In genomic region chr2:96539215-96539920, GRCh38 we compare ENCODE assay signal across 10 cellular contexts. TPM values are rescaled to one million over a fixed set of nuclear protein-coding genes. Genes with fewer than 3 reads are reported as not detected.
DNase-seq lines count a peak whose midpoint lies in the region; ATAC-seq, FAIRE-seq and TF ChIP-seq lines count a peak whose summit lies in the region.
"Had no signal": no experiment of that assay in that cellular context is flagged by ENCODE, and none has a peak within 500 bp of the region (broad histone marks: within the 10 kb centered on the region; RNA-seq: fewer than 3 reads in every experiment).

No MANE protein-coding gene starts in this region.

- peaks cover 43% of the 10 kb centered on the region for H3K36me3 Mint-ChIP-seq in activated B cell treated with CpG ODN at 0.5 μM for 24 hours (ENCODE audit: low read depth)

- DNase-seq in activated CD8-positive, alpha-beta memory T cell treated with anti-CD3 and anti-CD28 coated beads, Interleukin-2, amount 50 U/mL, for 48 hours = peak; percentile 67
- no peak for DNase-seq in activated CD8-positive, alpha-beta memory T cell treated with anti-CD3 and anti-CD28 coated beads, Interleukin-2, amount 50 U/mL, for 4 hours
- DNase-seq in activated B cell treated with CpG ODN at 0.5 μM for 24 hours = peak; percentile 16
- DNase-seq in kidney = peak; percentile 58
- DNase-seq in substantia nigra (lab: John Stamatoyannopoulos, UW) = no peak
- no peak for DNase-seq in Kasumi-1 (lab: John Stamatoyannopoulos, UW)
- DNase-seq in NCI-H2196 treated with DMSO at 0.1 percent for 48 hours (lab: John Stamatoyannopoulos, UW; ENCODE audit: unreplicated experiment) = no peak
- DNase-seq: GOT3, Karpas-422 had no signal

- no peaks in the 10 kb centered on the region for H3K36me3 ChIP-seq in kidney (ENCODE audit: control insufficient read depth in 1 of 2, insufficient read depth in 2 of 2, low read length in 2 of 2)

- CTCF ChIA-PET in activated B cell treated with CpG ODN at 0.5 μM for 24 hours (lab: Charles Lee) = interaction anchor here (0.8 to 4.4 kb wide), 5 partner anchors 11 to 262 kb away, joined by 3 to 34 read pairs (median 4); no protein-coding TSS in a partner anchor

- H3K9ac ChIP-seq in kidney (ENCODE audit: low read length in 2 of 2) = no peak overlapping the region

- peak overlapping the region; percentile 86 for H3K27ac Mint-ChIP-seq in activated B cell treated with CpG ODN at 0.5 μM for 24 hours

- TF ChIP-seq CTCF in activated B cell treated with CpG ODN at 0.5 μM for 24 hours (IDR thresholded peaks at IDR 0.05) (no peak), kidney (IDR thresholded peaks at IDR 0.05; ENCODE audit: borderline replicate concordance, extremely low read depth, insufficient read depth) (no peak)

- H3K4me3 Mint-ChIP-seq in activated B cell treated with CpG ODN at 0.5 μM for 24 hours = peak overlapping the region; percentile 91

- POLR2A ChIA-PET in activated B cell treated with CpG ODN at 0.5 μM for 24 hours (lab: Charles Lee) = interaction anchor here (0.5 to 5.6 kb wide), 7 partner anchors 11 to 394 kb away, joined by 3 to 161 read pairs (median 5); partner anchors contain the start of genes DUSP2, NCAPH and STARD7

- H3K27me3 Mint-ChIP-seq in activated B cell treated with CpG ODN at 0.5 μM for 24 hours = no peaks in the 10 kb centered on the region

- intact Hi-C loops in activated B cell treated with CpG ODN at 0.5 μM for 24 hours (cut with micrococcal nuclease) (loop anchor here (2.0 to 5.0 kb wide), 8 partner anchors 15 to 392 kb away; partner anchors contain the start of genes ANKRD39, CIAO1, DUSP2 and NCAPH), kidney (cut with DNase I) (no loop called here)

- H3K27ac ChIP-seq in kidney (ENCODE audit: low read depth in 2 of 2, low read length in 2 of 2) (no peak overlapping the region), substantia nigra (ENCODE audit: low read depth, low read length, poor library complexity, severe bottlenecking) (peak overlapping the region; percentile 83)

- ATAC-seq in activated B cell treated with CpG ODN at 0.5 μM for 24 hours (ENCODE audit: low read depth) (no peak), GM21529 (IDR thresholded peaks at IDR 0.05; ENCODE audit: unreplicated experiment) (no peak)

- no peaks in the 10 kb centered on the region for H3K9me3 ChIP-seq in kidney (ENCODE audit: control insufficient read depth in 1 of 2, low read length in 2 of 2)

- H3K4me1 Mint-ChIP-seq in activated B cell treated with CpG ODN at 0.5 μM for 24 hours = peaks cover 49% of the 10 kb centered on the region

- no peaks in the 10 kb centered on the region for H3K9me3 Mint-ChIP-seq in activated B cell treated with CpG ODN at 0.5 μM for 24 hours

- peak overlapping the region in 1 of 2 donors; percentile 80 for H3K4me3 ChIP-seq in kidney (ENCODE audit: low read length in 2 of 2)

- FAIRE-seq in kidney (lab: Jason Lieb, UNC) = no peak

- peaks cover 0 to 5% of the 10 kb centered on the region in 2 donors for H3K4me1 ChIP-seq in kidney (ENCODE audit: control insufficient read depth in 1 of 2, insufficient read depth in 1 of 2, low read depth in 1 of 2, low read length in 2 of 2)

RNA-seq across cellular contexts. Expression of gene ARID5A, which starts 2.8 kb away (rescaled TPM):
- total RNA-seq in activated B cell treated with CpG ODN at 0.5 μM for 24 hours = 73.4 and 83.5 TPM in 2 replicates
- 26.3 TPM for total RNA-seq in kidney
- polyA plus RNA-seq in kidney (ENCODE audit: insufficient read depth, low read depth, low replicate concordance) = 8.6 TPM

RNA-seq across cellular contexts. Expression of gene NEURL3, which starts 34.2 kb away (rescaled TPM):
- total RNA-seq in activated B cell treated with CpG ODN at 0.5 μM for 24 hours (not detected in 2 replicates), kidney (3.2 TPM)
- 11.1 TPM for polyA plus RNA-seq in kidney (ENCODE audit: insufficient read depth, low read depth, low replicate concordance)

Comparison
In these comparisons a context has a peak if more than half of its experiments do, and no peak if none do; other contexts are left out.
1. DNase-seq: peak in activated CD8-positive, alpha-beta memory T cell treated with anti-CD3 and anti-CD28 coated beads, Interleukin-2, amount 50 U/mL, for 48 hours (single experiment), activated B cell treated with CpG ODN at 0.5 μM for 24 hours (single experiment) and kidney (single experiment); none in activated CD8-positive, alpha-beta memory T cell treated with anti-CD3 and anti-CD28 coated beads, Interleukin-2, amount 50 U/mL, for 4 hours (single experiment), substantia nigra (0 of 49), Kasumi-1 (0 of 2) and NCI-H2196 treated with DMSO at 0.1 percent for 48 hours (single experiment).